1 cellular context compared by ENCODE assay signal in genomic region chr20:52972190-52972937, GRCh38.
TF ChIP-seq lines count a peak whose summit lies in the region.

TSS of gene TSHZ2 (plus strand) at chr20:52972358. CDS start at chr20:52973294, 936 bp downstream.

TF ChIP-seq in HEK293, 187 proteins besides CTCF, POLR2A, EP300 and RAD21 (continued from another document and continues in another):
- TF ChIP-seq ZNF510 (tag by site-specific recombination; IDR thresholded peaks at IDR 0.05; ENCODE audit: insufficient replicate concordance) (no peak), ZBTB20 (tag by site-specific recombination; IDR thresholded peaks at IDR 0.05) (peak; percentile 86), ZFP69B (tag by site-specific recombination; IDR thresholded peaks at IDR 0.05) (peak; percentile 95), ZEB2 (tag by site-specific recombination; IDR thresholded peaks at IDR 0.05) (peak; percentile 88), ZNF184 (tag by site-specific recombination; IDR thresholded peaks at IDR 0.05) (no peak), INSM2 (tag by site-specific recombination; IDR thresholded peaks at IDR 0.05) (peak; percentile 76), ZNF488 (tag by site-specific recombination; IDR thresholded peaks at IDR 0.05) (peak; percentile 83; the same call in 1 of the 2 replicates), ZNF404 (tag by site-specific recombination; IDR thresholded peaks at IDR 0.05) (no peak), KLF1 (tag by site-specific recombination; IDR thresholded peaks at IDR 0.05) (peak; percentile 47; the same call in 1 of the 2 replicates), MEIS1 (CRISPR knock-in tag; IDR thresholded peaks at IDR 0.05; ENCODE audit: borderline replicate concordance) (no peak), ZNF514 (tag by site-specific recombination; IDR thresholded peaks at IDR 0.05) (no peak), ZNF266 (tag by site-specific recombination; IDR thresholded peaks at IDR 0.05; ENCODE audit: low read depth) (no peak; the same call in 1 of the 2 replicates), ZNF112 (tag by site-specific recombination; IDR thresholded peaks at IDR 0.05) (no peak), ZNF292 (tag by site-specific recombination; IDR thresholded peaks at IDR 0.05; ENCODE audit: borderline replicate concordance, low read depth) (no peak), FEZF1 (tag by site-specific recombination; IDR thresholded peaks at IDR 0.05) (peak; percentile 85), TSHZ1 (tag by site-specific recombination; IDR thresholded peaks at IDR 0.05; ENCODE audit: borderline replicate concordance) (peak; percentile 92), ZNF114 (tag by site-specific recombination; IDR thresholded peaks at IDR 0.05) (no peak), HIC1 (tag by site-specific recombination; IDR thresholded peaks at IDR 0.05) (peak; percentile 93), HOXA7 (CRISPR knock-in tag; IDR thresholded peaks at IDR 0.05; ENCODE audit: borderline replicate concordance) (no peak), GLI2 (tag by site-specific recombination; IDR thresholded peaks at IDR 0.05; ENCODE audit: borderline replicate concordance, low read depth) (no peak), ZNF311 (tag by site-specific recombination; IDR thresholded peaks at IDR 0.05; ENCODE audit: borderline replicate concordance) (no peak), ZBTB7A (tag by site-specific recombination; IDR thresholded peaks at IDR 0.05; ENCODE audit: low read depth) (peak; percentile 93; the same call in 1 of the 2 replicates), ZNF324 (tag by site-specific recombination; IDR thresholded peaks at IDR 0.05) (peak; percentile 89; the same call in 1 of the 2 replicates), ZNF350 (tag by site-specific recombination; IDR thresholded peaks at IDR 0.05) (no peak), ZNF837 (tag by site-specific recombination; IDR thresholded peaks at IDR 0.05) (no peak), ZNF548 (tag by site-specific recombination; IDR thresholded peaks at IDR 0.05) (no peak), ZNF629 (tag by site-specific recombination; IDR thresholded peaks at IDR 0.05) (peak; percentile 74), ZNF121 (tag by site-specific recombination; IDR thresholded peaks at IDR 0.05) (no peak), ZSCAN18 (tag by site-specific recombination; IDR thresholded peaks at IDR 0.05) (peak; percentile 87; the same call in 1 of the 2 replicates), ZNF157 (tag by site-specific recombination; IDR thresholded peaks at IDR 0.05) (no peak), ZBTB10 (tag by site-specific recombination; IDR thresholded peaks at IDR 0.05) (peak; percentile 98), KLF10 (tag by site-specific recombination; IDR thresholded peaks at IDR 0.05) (no peak), ZNF768 (tag by site-specific recombination; IDR thresholded peaks at IDR 0.05) (no peak), ZBTB8A (tag by site-specific recombination; IDR thresholded peaks at IDR 0.05) (peak; percentile 70), ZNF707 (tag by site-specific recombination; IDR thresholded peaks at IDR 0.05) (peak; percentile 61; the same call in 1 of the 2 replicates), ZBTB11 (tag by site-specific recombination; conservative IDR thresholded peaks at IDR 0.05; ENCODE audit: low read depth) (peak; percentile 56; the same call in 1 of the 2 replicates), PRDM4 (tag by site-specific recombination; IDR thresholded peaks at IDR 0.05) (peak; percentile 75), ZNF433 (tag by site-specific recombination; IDR thresholded peaks at IDR 0.05; ENCODE audit: low read depth) (no peak), ZNF26 (tag by site-specific recombination; IDR thresholded peaks at IDR 0.05) (no peak), ZNF132 (tag by site-specific recombination; IDR thresholded peaks at IDR 0.05; ENCODE audit: borderline replicate concordance) (no peak), ZNF354C (tag by site-specific recombination; IDR thresholded peaks at IDR 0.05; ENCODE audit: borderline replicate concordance, low read depth) (peak; percentile 41; the same call in 1 of the 2 replicates), ZNF658 (tag by site-specific recombination; IDR thresholded peaks at IDR 0.05) (no peak)
